ENCODE assay signal across 9 cellular contexts in the genomic region with DNA sequence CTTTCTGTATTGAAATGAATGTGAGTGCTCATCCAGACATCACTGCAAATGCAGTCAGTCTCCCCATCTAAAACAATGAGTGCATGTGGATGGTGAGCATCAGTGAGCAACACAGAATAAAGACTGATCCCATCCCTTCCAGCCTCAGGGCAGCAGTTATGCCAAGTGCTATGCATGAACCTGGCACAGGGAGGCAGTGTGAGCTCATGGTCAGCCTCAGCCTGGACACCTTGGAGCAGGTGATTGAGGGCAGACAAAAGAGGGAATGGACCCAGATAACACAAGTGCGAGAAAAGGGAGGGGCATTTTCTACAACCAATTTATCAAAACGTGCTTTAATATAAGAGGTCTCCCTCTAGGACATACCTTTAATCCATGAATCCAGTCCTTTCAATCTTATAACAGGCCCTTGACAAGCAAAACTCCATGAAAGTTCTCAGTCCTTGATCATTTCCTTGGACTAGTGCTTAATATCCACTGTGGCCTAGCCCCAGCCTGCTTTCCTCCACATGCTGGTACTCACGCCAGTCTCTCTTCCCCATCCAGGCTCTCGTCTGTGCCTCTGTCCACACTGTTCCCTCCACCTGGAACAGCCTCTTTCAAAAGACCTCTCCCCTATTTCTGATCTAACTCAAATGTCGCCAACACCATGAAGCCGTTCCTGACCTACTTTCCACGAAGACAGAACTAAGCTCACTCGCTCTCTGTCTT. TPM values are rescaled to one million over a fixed set of nuclear protein-coding genes. Genes with fewer than 3 reads are reported as not detected.
DNase-seq lines count a peak whose midpoint lies in the region; ATAC-seq and TF ChIP-seq lines count a peak whose summit lies in the region.
"Had no signal": no experiment of that assay in that cellular context is flagged by ENCODE, and none has a peak within 500 bp of the region (broad histone marks: within the 10 kb centered on the region; RNA-seq: fewer than 3 reads in every experiment).

No MANE protein-coding gene starts in this region.

- no TSS peak for BruUV-seq in IMR-90 (replicated peaks; lab: Mats Ljungman, UMichigan)

- CTCF ChIA-PET in IMR-90 (lab: Yijun Ruan, JAX): interaction anchor here (3.0 kb wide), 1 partner anchor 118 kb away, joined by 18 read pairs; no protein-coding TSS in a partner anchor

- POLR2A ChIA-PET in IMR-90 (lab: Charles Lee; ENCODE audit: unreplicated experiment): no interaction called here

- H2BK15ac ChIP-seq in IMR-90 (ENCODE audit: low read depth, low read length): no peak overlapping the region; the same call in 2 of the 3 replicates

- ATAC-seq in IMR-90 (ENCODE audit: low read depth): peak; percentile 77

- H4K91ac ChIP-seq in IMR-90 (ENCODE audit: insufficient read depth, low read depth, low read length): no peak overlapping the region

- no peak overlapping the region for H3K23ac ChIP-seq in IMR-90 (ENCODE audit: low read depth, low read length)

- no peak overlapping the region for H3K4me3 ChIP-seq in IMR-90 (ENCODE audit: insufficient read depth, low read depth, low read length)
- H3K4me3 ChIP-seq in brain microvascular endothelial cell (ENCODE audit: low read depth, low read length): no peak overlapping the region
- no peak overlapping the region for H3K4me3 ChIP-seq in liver (ENCODE audit: low read depth in 1 of 3, low read length in 3 of 3)
- H3K4me3 ChIP-seq: skin epidermis had no signal

- no peak overlapping the region for H3K18ac ChIP-seq in IMR-90 (ENCODE audit: low read depth, low read length)

- no peaks in the 10 kb centered on the region for H4K20me1 ChIP-seq in IMR-90 (ENCODE audit: insufficient read depth, low read length)

- H3K4me1 ChIP-seq in IMR-90 (ENCODE audit: control insufficient read depth, insufficient read depth, low read length) (no peaks in the 10 kb centered on the region), liver (ENCODE audit: control insufficient read depth in 4 of 4, insufficient read depth in 4 of 4, low read length in 3 of 4) (no peaks in the 10 kb centered on the region)

- dilution Hi-C loops in IMR-90 (cut with HindIII; ENCODE audit: low sequenced_read_pairs, unreplicated experiment): no loop called here

- no peak for TF ChIP-seq POLR2A in IMR-90 (IDR thresholded peaks at IDR 0.05; ENCODE audit: low read depth, low read length)

- intact Hi-C loops in IMR-90 (cut with micrococcal nuclease): loop anchor here (1.0 to 5.0 kb wide), 2 partner anchors 118 to 289 kb away; no protein-coding TSS in a partner anchor

- TF ChIP-seq RAD21 in IMR-90 (IDR thresholded peaks at IDR 0.05; ENCODE audit: low read length) (peak; percentile 80), liver (IDR thresholded peaks at IDR 0.05) (peak; percentile 99 to 100)

- in situ Hi-C loops in IMR-90 (cut with MboI; ENCODE audit: low sequenced_read_pairs): loop anchor here (5.0 kb wide), 1 partner anchor 111 kb away; no protein-coding TSS in a partner anchor
- in situ Hi-C loops in brain microvascular endothelial cell (cut with HindIII; ENCODE audit: low pct_ligation_motif_present, low sequenced_read_pairs): no loop called here

- no peak overlapping the region for H3K56ac ChIP-seq in IMR-90 (ENCODE audit: extremely low read depth, insufficient read depth, low read length)

- no peak overlapping the region for H2BK20ac ChIP-seq in IMR-90 (ENCODE audit: low read depth, low read length)

- no peak overlapping the region for H3K27ac ChIP-seq in IMR-90 (ENCODE audit: insufficient read depth, low read length)
- no peak overlapping the region for H3K27ac ChIP-seq in brain microvascular endothelial cell
- no peak overlapping the region for H3K27ac ChIP-seq in liver (ENCODE audit: low read depth in 1 of 2, low read length in 2 of 2)
- H3K27ac ChIP-seq: skin epidermis had no signal

- H3K27me3 ChIP-seq in IMR-90 (ENCODE audit: control insufficient read depth, insufficient read depth, low read length) (peaks cover 7% of the 10 kb centered on the region; the same call in 1 of the 2 replicates), brain microvascular endothelial cell (replicated peaks) (no peaks in the 10 kb centered on the region), liver (ENCODE audit: control insufficient read depth in 4 of 4, insufficient read depth in 4 of 4, low read length in 3 of 4) (no peaks in the 10 kb centered on the region)

- peak; percentile 56 for DNase-seq in AG20443 (ENCODE audit: low spot score)
- DNase-seq in IMR-90: peak; percentile 13
- peak; percentile 14 for DNase-seq in brain microvascular endothelial cell
- no peak for DNase-seq in activated CD8-positive, alpha-beta memory T cell treated with anti-CD3 and anti-CD28 coated beads, Interleukin-2, amount 50 U/mL, for 48 hours
- no peak for DNase-seq in NCI-H1694 treated with DMSO at 0.1 percent for 48 hours (lab: John Stamatoyannopoulos, UW)
- no peak for DNase-seq in stimulated activated CD4-positive, alpha-beta T cell treated with anti-CD3 and anti-CD28 coated beads, Interleukin-2, amount 100 ng/mL, for 24 hours
- no peak for DNase-seq in middle frontal gyrus (ENCODE audit: extremely low spot score, low spot score)

- H3K36me3 ChIP-seq in IMR-90 (ENCODE audit: control insufficient read depth, insufficient read depth, low read length): no peaks in the 10 kb centered on the region
- no peaks in the 10 kb centered on the region for H3K36me3 ChIP-seq in brain microvascular endothelial cell (replicated peaks)
- no peaks in the 10 kb centered on the region for H3K36me3 ChIP-seq in liver (ENCODE audit: control insufficient read depth in 4 of 4, insufficient read depth in 3 of 4, low read depth in 1 of 4, low read length in 3 of 4)

- no peak overlapping the region for H3K4me2 ChIP-seq in IMR-90 (ENCODE audit: low read depth, low read length)

- peak; percentile 65 for TF ChIP-seq CTCF in IMR-90 (conservative IDR thresholded peaks at IDR 0.05; ENCODE audit: low read depth, low read length)
- peak; percentile 71 for TF ChIP-seq CTCF in brain microvascular endothelial cell (IDR thresholded peaks at IDR 0.05; ENCODE audit: low read depth, low read length, missing control alignments)
- TF ChIP-seq CTCF in liver (IDR thresholded peaks at IDR 0.05; ENCODE audit: low read depth, low read length, missing input control): peak; percentile 90

- peak overlapping the region; percentile 28 for H2AFZ ChIP-seq in IMR-90 (replicated peaks; ENCODE audit: low read length, poor library complexity)

- no peak overlapping the region for H4K8ac ChIP-seq in IMR-90 (ENCODE audit: low read depth in 2 of 2, low read length in 2 of 2)

- H2BK5ac ChIP-seq in IMR-90 (ENCODE audit: low read depth, low read length, poor library complexity, severe bottlenecking): no peak overlapping the region

- H2AK5ac ChIP-seq in IMR-90 (ENCODE audit: low read depth, low read length): no peak overlapping the region

- no peak overlapping the region for H3K14ac ChIP-seq in IMR-90 (replicated peaks; ENCODE audit: low read depth, low read length)

- no peaks in the 10 kb centered on the region for H3K79me1 ChIP-seq in IMR-90 (ENCODE audit: low read depth in 1 of 2, low read length in 2 of 2)

- no peak overlapping the region for H4K5ac ChIP-seq in IMR-90 (ENCODE audit: low read depth, low read length)

- H3K9ac ChIP-seq in IMR-90 (ENCODE audit: low read depth, low read length) (no peak overlapping the region), liver (ENCODE audit: low read depth in 1 of 2, low read length in 2 of 2) (no peak overlapping the region)

- no peaks in the 10 kb centered on the region for H3K9me1 ChIP-seq in IMR-90 (ENCODE audit: insufficient read depth, low read length)

- 61% methylated on average over 2 of the region's 8 CpGs; no CpG with 5 or more reads in 1 of the 2 experiments for WGBS in IMR-90 (ENCODE audit: extremely low coverage in 2 of 2, insufficient read length in 1 of 2), 2 experiments
- 67% methylated on average over 8 of the region's 8 CpGs for WGBS in liver

- no peak overlapping the region for H2BK120ac ChIP-seq in IMR-90 (ENCODE audit: low read depth, low read length)

- H2AK9ac ChIP-seq in IMR-90 (replicated peaks; ENCODE audit: low read depth, low read length, poor library complexity): no peak overlapping the region

- no peaks in the 10 kb centered on the region for H3K9me3 ChIP-seq in IMR-90 (ENCODE audit: control insufficient read depth, insufficient read depth, low read length)
- no peaks in the 10 kb centered on the region for H3K9me3 ChIP-seq in liver (ENCODE audit: control insufficient read depth in 4 of 4, low read length in 3 of 4)

- H3K4ac ChIP-seq in IMR-90 (ENCODE audit: low read depth, low read length): no peak overlapping the region

TF ChIP-seq in IMR-90, 13 proteins besides CTCF, POLR2A, EP300 and RAD21:
- TF ChIP-seq FOS (IDR thresholded peaks at IDR 0.05; ENCODE audit: low read depth, low read length) (no peak), BHLHE40 (IDR thresholded peaks at IDR 0.05; ENCODE audit: low read depth, low read length) (no peak), SMC3 (IDR thresholded peaks at IDR 0.05; ENCODE audit: low read depth, low read length) (peak; percentile 76), RCOR1 (IDR thresholded peaks at IDR 0.05; ENCODE audit: insufficient replicate concordance, low read length) (no peak)

TF ChIP-seq in liver, 16 proteins besides CTCF, POLR2A, EP300 and RAD21 (continues in another document):
- TF ChIP-seq, protein P1, sequence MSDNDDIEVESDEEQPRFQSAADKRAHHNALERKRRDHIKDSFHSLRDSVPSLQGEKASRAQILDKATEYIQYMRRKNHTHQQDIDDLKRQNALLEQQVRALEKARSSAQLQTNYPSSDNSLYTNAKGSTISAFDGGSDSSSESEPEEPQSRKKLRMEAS (IDR thresholded peaks at IDR 0.05): no peak
- no peak for TF ChIP-seq FOXA2 (IDR thresholded peaks at IDR 0.05)
- TF ChIP-seq, protein P2, sequence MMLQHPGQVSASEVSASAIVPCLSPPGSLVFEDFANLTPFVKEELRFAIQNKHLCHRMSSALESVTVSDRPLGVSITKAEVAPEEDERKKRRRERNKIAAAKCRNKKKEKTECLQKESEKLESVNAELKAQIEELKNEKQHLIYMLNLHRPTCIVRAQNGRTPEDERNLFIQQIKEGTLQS (IDR thresholded peaks at IDR 0.05): no peak
- TF ChIP-seq TAF1 (conservative IDR thresholded peaks at IDR 0.05): no peak
- TF ChIP-seq RXRA (IDR thresholded peaks at IDR 0.05): no peak
- no peak for TF ChIP-seq GABPA (IDR thresholded peaks at IDR 0.05 in 1 of 2, conservative IDR thresholded peaks at IDR 0.05 in 1 of 2)
- TF ChIP-seq SP1 (IDR thresholded peaks at IDR 0.05): no peak

RNA-seq across cellular contexts. Expression of a gene that starts 50.5 kb away (rescaled TPM):
- not detected in 2 replicates for total RNA-seq in IMR-90 (2012; rRNA removed)
- not detected in 2 replicates for polyA plus RNA-seq in IMR-90 (2012; rRNA removed)
- not detected in 2 replicates for polyA plus RNA-seq in IMR-90 (2012; cell fraction: cytosol; rRNA removed)
- not detected in 2 replicates for polyA plus RNA-seq in IMR-90 (2012; cell fraction: nucleus; rRNA removed; ENCODE audit: low replicate concordance)
- 1 to 10 TPM in 1 of 2 donors, under 1 TPM in 1; under 0.01 to 1.4 TPM for total RNA-seq in liver
- 1 to 10 TPM in 1 of 2 donors, under 1 TPM in 1; 0.08 to 1.5 TPM for polyA plus RNA-seq in liver

Comparison
In these comparisons a context has a peak if more than half of its experiments do, and no peak if none do; other contexts are left out.
1. DNase-seq: peak in AG20443 (single experiment), IMR-90 (single experiment) and brain microvascular endothelial cell (single experiment); none in activated CD8-positive, alpha-beta memory T cell treated with anti-CD3 and anti-CD28 coated beads, Interleukin-2, amount 50 U/mL, for 48 hours (single experiment), NCI-H1694 treated with DMSO at 0.1 percent for 48 hours (single experiment), stimulated activated CD4-positive, alpha-beta T cell treated with anti-CD3 and anti-CD28 coated beads, Interleukin-2, amount 100 ng/mL, for 24 hours (0 of 2) and middle frontal gyrus (single experiment).
2. Peak in every context shown above with its lines, with median percentiles within 50 percentile points of each other: CTCF ChIP-seq.